Comparison of ENCODE assay signal across 19 cellular contexts in the genomic region with DNA sequence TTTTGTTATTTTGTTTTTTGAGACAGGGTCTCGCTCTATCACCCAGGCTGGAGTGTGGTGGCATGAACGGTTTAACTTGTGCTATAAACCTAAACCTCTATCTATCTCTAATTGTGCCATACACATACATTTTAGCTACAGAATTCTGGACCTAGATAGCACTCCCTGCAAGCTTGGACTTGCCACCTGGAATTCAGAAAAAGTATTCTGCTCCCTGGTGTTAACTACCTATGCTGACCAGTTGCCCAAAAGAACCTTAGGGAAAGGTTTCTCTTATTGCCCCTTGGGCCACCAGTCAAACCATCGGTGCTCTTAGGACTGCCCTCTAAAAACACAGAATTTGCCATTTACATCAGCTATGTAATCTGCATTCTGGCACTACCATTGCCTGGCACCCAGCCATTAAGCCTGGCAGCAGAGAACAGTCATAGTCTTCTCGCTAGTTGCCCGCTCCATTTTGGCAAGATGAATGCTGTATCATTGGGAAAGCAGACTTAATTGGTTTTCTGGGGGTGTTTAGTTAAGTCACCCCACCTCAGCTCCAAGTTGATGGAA. TPM values are rescaled to one million over a fixed set of nuclear protein-coding genes. Genes with fewer than 3 reads are reported as not detected.
DNase-seq lines count a peak whose midpoint lies in the region; ATAC-seq and TF ChIP-seq lines count a peak whose summit lies in the region.
"Had no signal": no experiment of that assay in that cellular context is flagged by ENCODE, and none has a peak within 500 bp of the region (broad histone marks: within the 10 kb centered on the region; RNA-seq: fewer than 3 reads in every experiment).

No MANE protein-coding gene starts in this region.

- H3F3A ChIP-seq in SK-N-SH (replicated peaks; ENCODE audit: insufficient read depth), result peaks cover 9% of the 10 kb centered on the region

- peaks cover 27% of the 10 kb centered on the region for H3K4me1 Mint-ChIP-seq in activated CD4-positive, alpha-beta T cell treated with anti-CD3 and anti-CD28 coated beads, Interleukin-2, amount 10 ng/mL, durations not matched to agents 24 days and 14 days

- H3K4me2 ChIP-seq in SK-N-SH (no peak overlapping the region), mammary epithelial cell (ENCODE audit: insufficient read depth, low read depth, low read length) (peak overlapping the region; percentile 68)
- H3K4me2 ChIP-seq: smooth muscle cell had no signal

- H3K9me3 ChIP-seq in SK-N-SH (no peaks in the 10 kb centered on the region), mammary epithelial cell (replicated peaks; ENCODE audit: insufficient read depth, low read length) (no peaks in the 10 kb centered on the region)
- H3K9me3 ChIP-seq: upper lobe of left lung had no signal

- peaks cover 3 to 6% of the 10 kb centered on the region in 2 experiments; a peak in 1 of 4 replicates for H3K4me1 ChIP-seq in SK-N-SH (ENCODE audit: control insufficient read depth in 1 of 2, insufficient read depth in 2 of 2, low read depth in 1 of 2, low read length in 1 of 2)
- H3K4me1 ChIP-seq in mammary epithelial cell (ENCODE audit: insufficient read depth, low read length), result peaks cover 26% of the 10 kb centered on the region

- H3K27ac ChIP-seq in SK-N-SH (ENCODE audit: low read depth in 2 of 2, low read length in 1 of 2), result no peak overlapping the region
- H3K27ac ChIP-seq in mammary epithelial cell (ENCODE audit: insufficient read depth, low read depth, low read length), result no peak overlapping the region
- H3K27ac ChIP-seq: RWPE1, upper lobe of left lung had no signal

- H4K20me1 ChIP-seq in SK-N-SH (ENCODE audit: insufficient read depth), result no peaks in the 10 kb centered on the region
- H4K20me1 ChIP-seq in mammary epithelial cell (ENCODE audit: insufficient read depth, low read length), result no peaks in the 10 kb centered on the region

- H3K9me3 Mint-ChIP-seq in activated CD4-positive, alpha-beta T cell treated with anti-CD3 and anti-CD28 coated beads, Interleukin-2, amount 10 ng/mL, durations not matched to agents 24 days and 14 days, result no peaks in the 10 kb centered on the region
- H3K9me3 Mint-ChIP-seq: activated T-cell treated with anti-CD3 and anti-CD28 coated beads, Interleukin-2, amount 50 U/mL, for 4 hours; central memory CD8-positive, alpha-beta T cell had no signal

- no peak overlapping the region for H3K4me3 ChIP-seq in SK-N-SH (ENCODE audit: low read depth in 2 of 2, low read length in 1 of 2)
- no peak overlapping the region for H3K4me3 ChIP-seq in mammary epithelial cell (replicated peaks in 1 of 3; ENCODE audit: insufficient read depth in 1 of 3, low read depth in 2 of 3, low read length in 3 of 3)
- H3K4me3 ChIP-seq: K562, smooth muscle cell, upper lobe of left lung had no signal

- TF ChIP-seq CTCF in SK-N-SH (IDR thresholded peaks at IDR 0.05) (no peak), mammary epithelial cell (conservative IDR thresholded peaks at IDR 0.05 in 1 of 2, IDR thresholded peaks at IDR 0.05 in 1 of 2; ENCODE audit: extremely low read depth in 1 of 2, insufficient read depth in 1 of 2, low read depth in 1 of 2, low read length in 2 of 2) (peak in 1 of 2 donors; percentile 3)

- H3K79me2 ChIP-seq in SK-N-SH (ENCODE audit: insufficient read depth) (no peaks in the 10 kb centered on the region), mammary epithelial cell (ENCODE audit: insufficient read depth, low read length) (no peaks in the 10 kb centered on the region)

- POLR2A ChIA-PET in SK-N-SH (lab: Yijun Ruan, JAX), result no interaction called here

- 89% methylated on average over 5 of the region's 5 CpGs for WGBS in SK-N-SH (ENCODE audit: low lambda C conversion rate)
- 26% methylated on average over 5 of the region's 5 CpGs for WGBS in mammary epithelial cell (ENCODE audit: low coverage, missing lambda C conversion rate)

- H3K4me3 Mint-ChIP-seq in activated CD4-positive, alpha-beta T cell treated with anti-CD3 and anti-CD28 coated beads, Interleukin-2, amount 10 ng/mL, durations not matched to agents 24 days and 14 days, result no peak overlapping the region
- H3K4me3 Mint-ChIP-seq: activated naive CD8-positive, alpha-beta T cell treated with anti-CD3 and anti-CD28 coated beads for 36 hours; activated T-cell treated with anti-CD3 and anti-CD28 coated beads, Interleukin-2, amount 50 U/mL, for 4 hours; CD4-positive, CD25-positive, alpha-beta regulatory T cell; central memory CD8-positive, alpha-beta T cell had no signal

- no peaks in the 10 kb centered on the region for H3K27me3 ChIP-seq in SK-N-SH (ENCODE audit: insufficient read depth)
- H3K27me3 ChIP-seq in mammary epithelial cell (ENCODE audit: insufficient read depth, low read length), result no peaks in the 10 kb centered on the region
- H3K27me3 ChIP-seq: upper lobe of left lung had no signal

- dilution Hi-C loops in mammary epithelial cell (cut with HindIII; ENCODE audit: low sequenced_read_pairs), result no loop called here

- BruUV-seq in mammary epithelial cell (replicated peaks; lab: Mats Ljungman, UMichigan), result no TSS peak

- no peak for TF ChIP-seq EP300 in SK-N-SH (IDR thresholded peaks at IDR 0.05; ENCODE audit: borderline replicate concordance in 1 of 2, low read depth in 1 of 2, low read length in 1 of 2)

- peaks cover 2% of the 10 kb centered on the region for H3K36me3 Mint-ChIP-seq in activated CD4-positive, alpha-beta T cell treated with anti-CD3 and anti-CD28 coated beads, Interleukin-2, amount 10 ng/mL, durations not matched to agents 24 days and 14 days (ENCODE audit: low read depth)

- CTCF ChIA-PET in SK-N-SH (lab: Yijun Ruan, JAX), result interaction anchor here (0.6 kb wide), 1 partner anchor 363 kb away, joined by 3 read pairs; no protein-coding TSS in a partner anchor
- CTCF ChIA-PET in mammary epithelial cell (lab: Charles Lee; ENCODE audit: low non-redundant PET), result no interaction called here

- no peaks in the 10 kb centered on the region for H3K9me2 ChIP-seq in SK-N-SH

- no peak for ATAC-seq in SK-N-SH treated with all-trans-retinoic acid at 6 μM for 48 hours
- no peak for ATAC-seq in GM19452 (IDR thresholded peaks at IDR 0.05; ENCODE audit: unreplicated experiment)
- ATAC-seq: activated T-cell treated with anti-CD3 and anti-CD28 coated beads, Interleukin-2, amount 50 U/mL, for 4 hours; K562 had no signal

- in situ Hi-C loops in mammary epithelial cell (cut with MboI; ENCODE audit: low sequenced_read_pairs in 2 of 2) (no loop called here), ACHN (cut with HindIII; ENCODE audit: low pct_ligation_motif_present, low pct_unique_long_range_greater_than_20kb, low sequenced_read_pairs) (no loop called here)

- no peak overlapping the region for H3K27ac Mint-ChIP-seq in activated CD4-positive, alpha-beta T cell treated with anti-CD3 and anti-CD28 coated beads, Interleukin-2, amount 10 ng/mL, durations not matched to agents 24 days and 14 days
- H3K27ac Mint-ChIP-seq: activated naive CD8-positive, alpha-beta T cell treated with anti-CD3 and anti-CD28 coated beads for 36 hours had no signal

- intact Hi-C loops in mammary epithelial cell (cut with micrococcal nuclease), result no loop called here
- intact Hi-C loops in activated CD4-positive, alpha-beta T cell treated with anti-CD3 and anti-CD28 coated beads, Interleukin-2, amount 10 ng/mL, durations not matched to agents 24 days and 14 days (cut with micrococcal nuclease), result no loop called here

- H3K36me3 ChIP-seq in SK-N-SH (replicated peaks in 1 of 2; ENCODE audit: control insufficient read depth in 1 of 2, insufficient read depth in 2 of 2, low read length in 1 of 2) (no peaks in the 10 kb centered on the region), mammary epithelial cell (ENCODE audit: insufficient read depth, low read length) (no peaks in the 10 kb centered on the region)
- H3K36me3 ChIP-seq: upper lobe of left lung had no signal

- H2AFZ ChIP-seq in SK-N-SH (ENCODE audit: low read depth) (no peak overlapping the region), mammary epithelial cell (ENCODE audit: low read depth, low read length) (peak overlapping the region; percentile 79)

- no peak for TF ChIP-seq RAD21 in SK-N-SH (IDR thresholded peaks at IDR 0.05; ENCODE audit: low read length)

- DNase-seq in SK-N-SH (no peak), mammary epithelial cell (peak; percentile 43), medulla oblongata (ENCODE audit: extremely low spot score) (peak; percentile 73), ACHN (no peak), NCI-H1694 treated with DMSO at 0.1 percent for 48 hours (lab: John Stamatoyannopoulos, UW) (no peak)
- no peak for DNase-seq in activated CD4-positive, alpha-beta T cell treated with anti-CD3 and anti-CD28 coated beads, Interleukin-2, amount 10 ng/mL, durations not matched to agents 24 days and 14 days
- DNase-seq: activated CD4-positive, alpha-beta T cell treated with anti-CD3 and anti-CD28 coated beads, Interleukin-2, amount 50 U/mL, for 48 hours; activated naive CD8-positive, alpha-beta T cell treated with anti-CD3 and anti-CD28 coated beads for 36 hours; activated T-cell treated with anti-CD3 and anti-CD28 coated beads, Interleukin-2, amount 50 U/mL, for 4 hours; CD4-positive, CD25-positive, alpha-beta regulatory T cell; DND-41; NCI-H1048; upper lobe of left lung had no signal

- no peaks in the 10 kb centered on the region for H3K27me3 Mint-ChIP-seq in activated CD4-positive, alpha-beta T cell treated with anti-CD3 and anti-CD28 coated beads, Interleukin-2, amount 10 ng/mL, durations not matched to agents 24 days and 14 days
- H3K27me3 Mint-ChIP-seq: activated naive CD8-positive, alpha-beta T cell treated with anti-CD3 and anti-CD28 coated beads for 36 hours had no signal

- H3K9ac ChIP-seq in SK-N-SH, result no peak overlapping the region
- H3K9ac ChIP-seq in mammary epithelial cell (ENCODE audit: insufficient read depth, low read length), result no peak overlapping the region

TF ChIP-seq in SK-N-SH treated with all-trans-retinoic acid at 6 μM for 48 hours, 23 proteins besides CTCF, POLR2A, EP300 and RAD21 (continues in another document):
- TF ChIP-seq TCF4 (CRISPR knock-in tag; IDR thresholded peaks at IDR 0.05; ENCODE audit: borderline replicate concordance), result no peak

RNA-seq across cellular contexts. Expression of a gene that starts 55.3 kb away (rescaled TPM):
- polyA plus RNA-seq in SK-N-SH (2012; rRNA removed), result 14.5 and 17.4 TPM in 2 replicates
- 14.8 and 15.5 TPM in 2 replicates for polyA plus RNA-seq in SK-N-SH (2012; cell fraction: cytosol; rRNA removed)
- polyA plus RNA-seq in SK-N-SH (2012; cell fraction: nucleus; rRNA removed), result 11.9 and 17.6 TPM in 2 replicates
- total RNA-seq in mammary epithelial cell, result 100 to 1,000 TPM in 1 of 2 donors, 10 to 100 TPM in 1; 53.0 to 115 TPM
- 40.7 TPM for polyA plus RNA-seq in mammary epithelial cell
- polyA minus RNA-seq in mammary epithelial cell, result 71.6 TPM
- total RNA-seq in activated CD4-positive, alpha-beta T cell treated with anti-CD3 and anti-CD28 coated beads, Interleukin-2, amount 10 ng/mL, durations not matched to agents 24 days and 14 days, result 449 and 454 TPM in 2 replicates

Comparison
In these comparisons a context has a peak if more than half of its experiments do, and no peak if none do; other contexts are left out.
1. DNase-seq: peak in mammary epithelial cell (single experiment) and medulla oblongata (single experiment); none in SK-N-SH (single experiment), ACHN (single experiment), NCI-H1694 treated with DMSO at 0.1 percent for 48 hours (single experiment) and activated CD4-positive, alpha-beta T cell treated with anti-CD3 and anti-CD28 coated beads, Interleukin-2, amount 10 ng/mL, durations not matched to agents 24 days and 14 days (single experiment).